16 cellular contexts compared by ENCODE assay signal in genomic region chr7:135199439-135199838, GRCh38. TPM values are rescaled to one million over a fixed set of nuclear protein-coding genes. Genes with fewer than 3 reads are reported as not detected.
DNase-seq lines count a peak whose midpoint lies in the region; ATAC-seq and TF ChIP-seq lines count a peak whose summit lies in the region.
"Had no signal": no experiment of that assay in that cellular context is flagged by ENCODE, and none has a peak within 500 bp of the region (broad histone marks: within the 10 kb centered on the region; RNA-seq: fewer than 3 reads in every experiment).

No MANE protein-coding gene starts in this region.

- H3K4me3 Mint-ChIP-seq in T-helper 17 cell (no peak overlapping the region), neural crest cell (no peak overlapping the region)
- H3K4me3 Mint-ChIP-seq: CD8-positive, alpha-beta memory T cell had no signal

- peaks cover 8% of the 10 kb centered on the region for H3K36me3 Mint-ChIP-seq in T-helper 17 cell (ENCODE audit: low read depth)
- H3K36me3 Mint-ChIP-seq in neural crest cell (ENCODE audit: low read depth), result peaks cover 6% of the 10 kb centered on the region

- H3K9me3 Mint-ChIP-seq in neural crest cell, result no peaks in the 10 kb centered on the region
- H3K9me3 Mint-ChIP-seq: CD8-positive, alpha-beta memory T cell had no signal

- H3K27ac ChIP-seq in foreskin keratinocyte, result no peak overlapping the region
- H3K27ac ChIP-seq: BLaER1 had no signal

- H3K4me1 Mint-ChIP-seq in T-helper 17 cell (peaks cover 9% of the 10 kb centered on the region), neural crest cell (peaks cover 5% of the 10 kb centered on the region)

- H3K27ac Mint-ChIP-seq in T-helper 17 cell (peak overlapping the region; percentile 56), neural crest cell (ENCODE audit: unreplicated experiment) (peak overlapping the region; percentile 9)
- H3K27ac Mint-ChIP-seq: CD8-positive, alpha-beta memory T cell had no signal

- H3K27me3 ChIP-seq in foreskin keratinocyte, result no peaks in the 10 kb centered on the region
- H3K27me3 ChIP-seq: BLaER1 had no signal

- H3K27me3 Mint-ChIP-seq in T-helper 17 cell, result no peaks in the 10 kb centered on the region
- H3K27me3 Mint-ChIP-seq in neural crest cell (ENCODE audit: low read depth), result no peaks in the 10 kb centered on the region
- H3K27me3 Mint-ChIP-seq: CD8-positive, alpha-beta memory T cell had no signal

- DNase-seq in activated CD8-positive, alpha-beta memory T cell treated with anti-CD3 and anti-CD28 coated beads for 24 hours, result peak; percentile 21
- no peak for DNase-seq in activated CD8-positive, alpha-beta memory T cell treated with anti-CD3 and anti-CD28 coated beads, Interleukin-2, amount 50 U/mL, for 4 hours
- DNase-seq in T-helper 17 cell, result no peak
- no peak for DNase-seq in neural crest cell (ENCODE audit: low read depth, low spot score)
- no peak for DNase-seq in foreskin keratinocyte
- no peak for DNase-seq in DMS153 (lab: John Stamatoyannopoulos, UW)
- DNase-seq: 8988T; AML-193; Caco-2; CD8-positive, alpha-beta memory T cell; GF-D8; GOT3 had no signal

- no peaks in the 10 kb centered on the region for H3K9me3 ChIP-seq in T-helper 17 cell (ENCODE audit: control insufficient read depth, low read length, poor library complexity, severe bottlenecking)
- H3K9me3 ChIP-seq: BLaER1, Caco-2, HAP-1 had no signal

- H3K4me1 ChIP-seq in foreskin keratinocyte, result peaks cover 4% of the 10 kb centered on the region
- H3K4me1 ChIP-seq: HAP-1 had no signal

- ATAC-seq in T-helper 17 cell, result no peak
- no peak for ATAC-seq in foreskin keratinocyte
- ATAC-seq in GM18502 (IDR thresholded peaks at IDR 0.05; ENCODE audit: poor library complexity, unreplicated experiment), result no peak
- ATAC-seq: HepG2 had no signal

- no peak for TF ChIP-seq CTCF in neural crest cell (conservative IDR thresholded peaks at IDR 0.05)
- TF ChIP-seq CTCF in foreskin keratinocyte (conservative IDR thresholded peaks at IDR 0.05), result no peak

RNA-seq across cellular contexts. Expression of gene WDR91, which starts 11.9 kb away (rescaled TPM):
- total RNA-seq in T-helper 17 cell (10 to 100 TPM; 31.6 to 37.5 TPM), neural crest cell (14.5 and 15.2 TPM in 2 replicates), foreskin keratinocyte (17.8 and 21.7 TPM in 2 replicates)
- 11.6 and 12.6 TPM in 2 replicates for polyA plus RNA-seq in foreskin keratinocyte

RNA-seq across cellular contexts. Expression of gene CYREN, which starts 28.9 kb away (rescaled TPM):
- total RNA-seq in T-helper 17 cell, result 10 to 100 TPM; 21.0 to 23.2 TPM
- total RNA-seq in neural crest cell, result 70.4 and 75.5 TPM in 2 replicates
- total RNA-seq in foreskin keratinocyte, result 59.5 and 67.1 TPM in 2 replicates
- polyA plus RNA-seq in foreskin keratinocyte, result 46.6 and 53.0 TPM in 2 replicates

RNA-seq across cellular contexts. Expression of gene STRA8, which starts 34.2 kb away (rescaled TPM):
- total RNA-seq in T-helper 17 cell, result not detected
- not detected in 2 replicates for total RNA-seq in neural crest cell
- total RNA-seq in foreskin keratinocyte, result not detected in 2 replicates
- polyA plus RNA-seq in foreskin keratinocyte, result not detected in 2 replicates
- total RNA-seq: Caco-2; CD8-positive, alpha-beta memory T cell; HepG2 had no signal
- polyA plus RNA-seq: CD8-positive, alpha-beta memory T cell; HepG2 had no signal

RNA-seq across cellular contexts. Expression of gene TMEM140, which starts 51.6 kb away (rescaled TPM):
- total RNA-seq in T-helper 17 cell (10 to 100 TPM; 24.5 to 55.2 TPM), neural crest cell (0.12 TPM in 1 of 2 replicates, not detected in the other), foreskin keratinocyte (0.07 TPM in 1 of 2 replicates, not detected in the other)
- polyA plus RNA-seq in foreskin keratinocyte, result 0.04 TPM in 1 of 2 replicates, not detected in the other
